9 cellular contexts compared by ENCODE assay signal in genomic region chr12:111446044-111446581, GRCh38. TPM values are rescaled to one million over a fixed set of nuclear protein-coding genes. Genes with fewer than 3 reads are reported as not detected.
DNase-seq lines count a peak whose midpoint lies in the region; ATAC-seq, FAIRE-seq and TF ChIP-seq lines count a peak whose summit lies in the region.
"Had no signal": no experiment of that assay in that cellular context is flagged by ENCODE, and none has a peak within 500 bp of the region (broad histone marks: within the 10 kb centered on the region; RNA-seq: fewer than 3 reads in every experiment).

No MANE protein-coding gene starts in this region.

- peak overlapping the region; percentile 50 for H3K4me3 Mint-ChIP-seq in activated CD8-positive, alpha-beta T cell treated with anti-CD3 and anti-CD28 coated beads, Interleukin-2, amount 10 ng/mL, durations not matched to agents 7 days and 5 days
- H3K4me3 Mint-ChIP-seq in activated T-helper 2 cell treated with anti-CD3 and anti-CD28 coated beads, Interferon-gamma antibody, Interleukin-2, Interleukin-4, amounts not matched to agents 10 μg/mL and 5 μg/mL and 100 μg/mL, durations not matched to agents 14 hours and 24 hours and 36 hours (ENCODE audit: low read depth) = no peak overlapping the region

- H3K36me3 Mint-ChIP-seq in activated CD8-positive, alpha-beta T cell treated with anti-CD3 and anti-CD28 coated beads, Interleukin-2, amount 10 ng/mL, durations not matched to agents 7 days and 5 days (ENCODE audit: low read depth) = peaks cover 73% of the 10 kb centered on the region
- peaks cover 81% of the 10 kb centered on the region for H3K36me3 Mint-ChIP-seq in activated T-helper 2 cell treated with anti-CD3 and anti-CD28 coated beads, Interferon-gamma antibody, Interleukin-2, Interleukin-4, amounts not matched to agents 10 μg/mL and 5 μg/mL and 100 μg/mL, durations not matched to agents 14 hours and 24 hours and 36 hours (ENCODE audit: low read depth)

- CTCF ChIA-PET in AG04450 (lab: Charles Lee) = interaction anchor here (2.0 kb wide), 1 partner anchor 49 kb away, joined by 11 read pairs; no protein-coding TSS in a partner anchor
- CTCF ChIA-PET in activated CD8-positive, alpha-beta T cell treated with anti-CD3 and anti-CD28 coated beads, Interleukin-2, amount 10 ng/mL, durations not matched to agents 7 days and 5 days (lab: Charles Lee) = interaction anchor here (1.2 to 28.2 kb wide), 4 partner anchors 11 to 42 kb away, joined by 4 to 1088 read pairs (median 24); partner anchors contain the start of gene SH2B3

- H3K27me3 ChIP-seq in AG04450 (ENCODE audit: control insufficient read depth, insufficient read depth, low read length) (no peaks in the 10 kb centered on the region), stomach smooth muscle (ENCODE audit: control insufficient read depth in 1 of 2, insufficient read depth in 2 of 2, low read length in 2 of 2) (no peaks in the 10 kb centered on the region)

- FAIRE-seq in GM19239 (lab: Jason Lieb, UNC) = no peak

- H3K27ac ChIP-seq in AG04450 (ENCODE audit: low read depth, low read length) = peak overlapping the region; percentile 52
- H3K27ac ChIP-seq in stomach smooth muscle (ENCODE audit: low read length) = peak overlapping the region; percentile 84

- POLR2A ChIA-PET in AG04450 (lab: Yijun Ruan, JAX) = interaction anchor here (0.8 to 1.9 kb wide), 2 partner anchors 8 to 11 kb away, joined by 5 read pairs; no protein-coding TSS in a partner anchor
- POLR2A ChIA-PET in activated CD8-positive, alpha-beta T cell treated with anti-CD3 and anti-CD28 coated beads, Interleukin-2, amount 10 ng/mL, durations not matched to agents 7 days and 5 days (lab: Charles Lee) = interaction anchor here (1.0 to 3.7 kb wide), 7 partner anchors 11 to 43 kb away, joined by 3 to 57 read pairs (median 11); no protein-coding TSS in a partner anchor

- no peak for ATAC-seq in activated CD8-positive, alpha-beta T cell treated with anti-CD3 and anti-CD28 coated beads, Interleukin-2, amount 10 ng/mL, durations not matched to agents 7 days and 5 days
- no peak for ATAC-seq in GM19328 (IDR thresholded peaks at IDR 0.05; ENCODE audit: unreplicated experiment)
- ATAC-seq: stimulated activated naive CD8-positive, alpha-beta T cell treated with anti-CD3 and anti-CD28 coated beads, Interleukin-15, amount 100 ng/mL, for 72 hours had no signal

- H3K4me3 ChIP-seq in AG04450 (ENCODE audit: low read depth, low read length) (no peak overlapping the region), iPS-18c (ENCODE audit: insufficient read depth, low read depth, low read length) (peak overlapping the region; percentile 17; the same call in 1 of the 2 replicates), stomach smooth muscle (ENCODE audit: low read length in 2 of 2) (no peak overlapping the region)

- peaks cover 37% of the 10 kb centered on the region for H3K4me1 ChIP-seq in stomach smooth muscle (ENCODE audit: control insufficient read depth, insufficient read depth, low read length)

- peak overlapping the region; percentile 46 to 69 for H3K9ac ChIP-seq in stomach smooth muscle (ENCODE audit: low read length in 2 of 2)

- H3K27me3 Mint-ChIP-seq in activated CD8-positive, alpha-beta T cell treated with anti-CD3 and anti-CD28 coated beads, Interleukin-2, amount 10 ng/mL, durations not matched to agents 7 days and 5 days (ENCODE audit: low read depth) = no peaks in the 10 kb centered on the region
- H3K27me3 Mint-ChIP-seq in activated T-helper 2 cell treated with anti-CD3 and anti-CD28 coated beads, Interferon-gamma antibody, Interleukin-2, Interleukin-4, amounts not matched to agents 10 μg/mL and 5 μg/mL and 100 μg/mL, durations not matched to agents 14 hours and 24 hours and 36 hours (ENCODE audit: low read depth) = no peaks in the 10 kb centered on the region
- H3K27me3 Mint-ChIP-seq: stimulated activated naive CD8-positive, alpha-beta T cell treated with anti-CD3 and anti-CD28 coated beads, Interleukin-15, amount 100 ng/mL, for 72 hours had no signal

- DNase-seq in AG04450 (ENCODE audit: low read depth, low spot score) (peak; percentile 30), HT1080 (ENCODE audit: low read depth) (peak; percentile 68), GM19239 (ENCODE audit: insufficient read length, low spot score) (no peak)
- DNase-seq in activated CD8-positive, alpha-beta T cell treated with anti-CD3 and anti-CD28 coated beads, Interleukin-2, amount 10 ng/mL, durations not matched to agents 7 days and 5 days = peak; percentile 15
- DNase-seq in activated T-helper 2 cell treated with anti-CD3 and anti-CD28 coated beads, Interferon-gamma antibody, Interleukin-2, Interleukin-4, amounts not matched to agents 10 μg/mL and 5 μg/mL and 100 μg/mL, durations not matched to agents 14 hours and 24 hours and 36 hours (ENCODE audit: low spot score) = no peak

- H3K9me3 Mint-ChIP-seq in activated CD8-positive, alpha-beta T cell treated with anti-CD3 and anti-CD28 coated beads, Interleukin-2, amount 10 ng/mL, durations not matched to agents 7 days and 5 days (ENCODE audit: insufficient read depth) = no peaks in the 10 kb centered on the region
- H3K9me3 Mint-ChIP-seq in activated T-helper 2 cell treated with anti-CD3 and anti-CD28 coated beads, Interferon-gamma antibody, Interleukin-2, Interleukin-4, amounts not matched to agents 10 μg/mL and 5 μg/mL and 100 μg/mL, durations not matched to agents 14 hours and 24 hours and 36 hours = no peaks in the 10 kb centered on the region
- H3K9me3 Mint-ChIP-seq: stimulated activated naive CD8-positive, alpha-beta T cell treated with anti-CD3 and anti-CD28 coated beads, Interleukin-15, amount 100 ng/mL, for 72 hours had no signal

- H3K27ac Mint-ChIP-seq in activated CD8-positive, alpha-beta T cell treated with anti-CD3 and anti-CD28 coated beads, Interleukin-2, amount 10 ng/mL, durations not matched to agents 7 days and 5 days = peak overlapping the region; percentile 93
- H3K27ac Mint-ChIP-seq in activated T-helper 2 cell treated with anti-CD3 and anti-CD28 coated beads, Interferon-gamma antibody, Interleukin-2, Interleukin-4, amounts not matched to agents 10 μg/mL and 5 μg/mL and 100 μg/mL, durations not matched to agents 14 hours and 24 hours and 36 hours = no peak overlapping the region

- H3K36me3 ChIP-seq in stomach smooth muscle (ENCODE audit: control insufficient read depth in 2 of 2, insufficient read depth in 2 of 2, low read length in 2 of 2) = peaks cover 28 to 52% of the 10 kb centered on the region in 2 donors

- no peak for TF ChIP-seq CTCF in AG04450 (IDR thresholded peaks at IDR 0.05; ENCODE audit: low read depth, low read length)

- H3K9me3 ChIP-seq in AG04450 (ENCODE audit: control insufficient read depth, insufficient read depth, low read length) (no peaks in the 10 kb centered on the region), iPS-18c (ENCODE audit: control insufficient read depth, insufficient read depth, low read length) (no peaks in the 10 kb centered on the region), stomach smooth muscle (ENCODE audit: control insufficient read depth in 2 of 2, low read length in 2 of 2) (no peaks in the 10 kb centered on the region)

- intact Hi-C loops in activated T-helper 2 cell treated with anti-CD3 and anti-CD28 coated beads, Interferon-gamma antibody, Interleukin-2, Interleukin-4, amounts not matched to agents 10 μg/mL and 5 μg/mL and 100 μg/mL, durations not matched to agents 14 hours and 24 hours and 36 hours (cut with micrococcal nuclease) = loop anchor here (5.0 to 10.0 kb wide), 2 partner anchors 81 to 239 kb away; partner anchors contain the start of genes ACAD10 and BRAP

- peaks cover 94% of the 10 kb centered on the region for H3K4me1 Mint-ChIP-seq in activated CD8-positive, alpha-beta T cell treated with anti-CD3 and anti-CD28 coated beads, Interleukin-2, amount 10 ng/mL, durations not matched to agents 7 days and 5 days (ENCODE audit: low read depth)
- peaks cover 80% of the 10 kb centered on the region for H3K4me1 Mint-ChIP-seq in activated T-helper 2 cell treated with anti-CD3 and anti-CD28 coated beads, Interferon-gamma antibody, Interleukin-2, Interleukin-4, amounts not matched to agents 10 μg/mL and 5 μg/mL and 100 μg/mL, durations not matched to agents 14 hours and 24 hours and 36 hours (ENCODE audit: low read depth)

RNA-seq across cellular contexts. Expression of gene SH2B3, which starts 40.4 kb away (rescaled TPM):
- 21.6 and 22.6 TPM in 2 replicates for polyA plus RNA-seq in AG04450 (2011; rRNA removed)
- polyA minus RNA-seq in AG04450 (2011; rRNA and poly(A)+ RNA removed) = 18.2 and 20.4 TPM in 2 replicates
- total RNA-seq in HT1080 (2014; rRNA removed; shearing (Covaris generic)) = 60.1 and 69.6 TPM in 2 replicates
- 84.4 and 101 TPM in 2 replicates for polyA plus RNA-seq in HT1080 (2015; cell fraction: cytosol; rRNA removed)
- 49.1 and 50.4 TPM in 2 replicates for polyA plus RNA-seq in HT1080 (2015; cell fraction: nucleus; rRNA removed)
- total RNA-seq in activated CD8-positive, alpha-beta T cell treated with anti-CD3 and anti-CD28 coated beads, Interleukin-2, amount 10 ng/mL, durations not matched to agents 7 days and 5 days = 10 to 100 TPM; 49.9 to 50.9 TPM
- total RNA-seq in activated T-helper 2 cell treated with anti-CD3 and anti-CD28 coated beads, Interferon-gamma antibody, Interleukin-2, Interleukin-4, amounts not matched to agents 10 μg/mL and 5 μg/mL and 100 μg/mL, durations not matched to agents 14 hours and 24 hours and 36 hours = 48.3 and 50.9 TPM in 2 replicates

Comparison
In these comparisons a context has a peak if more than half of its experiments do, and no peak if none do; other contexts are left out.
1. DNase-seq: peak in AG04450 (single experiment), HT1080 (single experiment) and activated CD8-positive, alpha-beta T cell treated with anti-CD3 and anti-CD28 coated beads, Interleukin-2, amount 10 ng/mL, durations not matched to agents 7 days and 5 days (single experiment); none in GM19239 (single experiment) and activated T-helper 2 cell treated with anti-CD3 and anti-CD28 coated beads, Interferon-gamma antibody, Interleukin-2, Interleukin-4, amounts not matched to agents 10 μg/mL and 5 μg/mL and 100 μg/mL, durations not matched to agents 14 hours and 24 hours and 36 hours (single experiment).